Comparison of ENCODE assay signal across 29 cellular contexts in genomic region chr9:27943544-27943943, GRCh38.
"Had no signal": no experiment of that assay in that cellular context is flagged by ENCODE, and none has a peak within 500 bp of the region (broad histone marks: within the 10 kb centered on the region; RNA-seq: fewer than 3 reads in every experiment).

No MANE protein-coding gene starts in this region.

- H3K27ac Mint-ChIP-seq: activated CD4-positive, alpha-beta memory T cell treated with anti-CD3 and anti-CD28 coated beads for 36 hours; activated naive CD8-positive, alpha-beta T cell; activated T-cell treated with anti-CD3 and anti-CD28 coated beads, Interleukin-2, amount 50 U/mL, for 24 hours; activated T-helper 17 cell treated with anti-CD3 and anti-CD28 coated beads, Interleukin-2, amount 50 U/mL, for 72 hours; naive thymus-derived CD8-positive, alpha-beta T cell; progenitor cell of endocrine pancreas; stimulated activated effector memory CD8-positive, alpha-beta T cell treated with anti-CD3 and anti-CD28 coated beads, Interleukin-12 subunit alpha, Interleukin-12 subunit beta, amount 100 ng/mL, for 72 hours; stimulated activated naive CD8-positive, alpha-beta T cell treated with anti-CD3 and anti-CD28 coated beads, Interleukin-15, Interleukin-2, amounts not matched to agents 100 ng/mL and 50 ng/mL, for 24 hours; T-helper 2 cell treated with Interferon-gamma antibody and Interleukin-4, amounts not matched to agents 5 μg/mL and 100 μg/mL, for 36 hours had no signal

- H3K4me3 Mint-ChIP-seq: activated CD4-positive, alpha-beta memory T cell treated with anti-CD3 and anti-CD28 coated beads for 36 hours; activated naive CD8-positive, alpha-beta T cell; activated T-cell treated with anti-CD3 and anti-CD28 coated beads, Interleukin-2, amount 50 U/mL, for 24 hours; activated T-helper 17 cell treated with anti-CD3 and anti-CD28 coated beads, Interleukin-2, amount 50 U/mL, for 72 hours; central memory CD8-positive, alpha-beta T cell; naive thymus-derived CD8-positive, alpha-beta T cell; stimulated activated effector memory CD8-positive, alpha-beta T cell treated with anti-CD3 and anti-CD28 coated beads, Interleukin-12 subunit alpha, Interleukin-12 subunit beta, amount 100 ng/mL, for 72 hours; stimulated activated naive CD8-positive, alpha-beta T cell treated with anti-CD3 and anti-CD28 coated beads, Interleukin-15, Interleukin-2, amounts not matched to agents 100 ng/mL and 50 ng/mL, for 24 hours; T-helper 2 cell treated with Interferon-gamma antibody and Interleukin-4, amounts not matched to agents 5 μg/mL and 100 μg/mL, for 36 hours had no signal

- H3K4me1 ChIP-seq: esophagus muscularis mucosa, foreskin keratinocyte, heart left ventricle, sigmoid colon, uterus had no signal

- H3K27ac ChIP-seq: esophagus muscularis mucosa, foreskin keratinocyte, heart left ventricle, neutrophil, sigmoid colon, thoracic aorta, uterus, VCaP had no signal

- H3K36me3 Mint-ChIP-seq: activated CD4-positive, alpha-beta memory T cell treated with anti-CD3 and anti-CD28 coated beads for 36 hours; activated naive CD8-positive, alpha-beta T cell; naive thymus-derived CD8-positive, alpha-beta T cell; stimulated activated effector memory CD8-positive, alpha-beta T cell treated with anti-CD3 and anti-CD28 coated beads, Interleukin-12 subunit alpha, Interleukin-12 subunit beta, amount 100 ng/mL, for 72 hours had no signal

- H3K27me3 ChIP-seq: esophagus muscularis mucosa, foreskin keratinocyte, heart left ventricle, neutrophil, sigmoid colon, uterus had no signal

- H3K27me3 Mint-ChIP-seq: activated CD4-positive, alpha-beta memory T cell treated with anti-CD3 and anti-CD28 coated beads for 36 hours; activated naive CD8-positive, alpha-beta T cell; activated T-cell treated with anti-CD3 and anti-CD28 coated beads, Interleukin-2, amount 50 U/mL, for 24 hours; activated T-helper 17 cell treated with anti-CD3 and anti-CD28 coated beads, Interleukin-2, amount 50 U/mL, for 72 hours; central memory CD8-positive, alpha-beta T cell; naive thymus-derived CD8-positive, alpha-beta T cell; progenitor cell of endocrine pancreas; stimulated activated naive CD8-positive, alpha-beta T cell treated with anti-CD3 and anti-CD28 coated beads, Interleukin-15, Interleukin-2, amounts not matched to agents 100 ng/mL and 50 ng/mL, for 24 hours had no signal

- H3K4me1 Mint-ChIP-seq: activated T-helper 17 cell treated with anti-CD3 and anti-CD28 coated beads, Interleukin-2, amount 50 U/mL, for 72 hours; central memory CD8-positive, alpha-beta T cell; naive thymus-derived CD8-positive, alpha-beta T cell; stimulated activated effector memory CD8-positive, alpha-beta T cell treated with anti-CD3 and anti-CD28 coated beads, Interleukin-12 subunit alpha, Interleukin-12 subunit beta, amount 100 ng/mL, for 72 hours had no signal

- ATAC-seq: activated CD4-positive, CD25-positive, alpha-beta regulatory T cell treated with anti-CD3 and anti-CD28 coated beads, Interleukin-2, amount 50 U/mL, for 24 hours; activated T-helper 17 cell treated with anti-CD3 and anti-CD28 coated beads, Interleukin-2, amount 50 U/mL, for 72 hours; foreskin keratinocyte; heart left ventricle; naive thymus-derived CD8-positive, alpha-beta T cell; stimulated activated effector memory CD8-positive, alpha-beta T cell treated with anti-CD3 and anti-CD28 coated beads, Interleukin-12 subunit alpha, Interleukin-12 subunit beta, amount 100 ng/mL, for 72 hours had no signal

- H3K9me3 ChIP-seq: esophagus muscularis mucosa, heart left ventricle, neutrophil, sigmoid colon, thoracic aorta, uterus had no signal

- H3K36me3 ChIP-seq: esophagus muscularis mucosa, heart left ventricle, neutrophil, sigmoid colon, thoracic aorta, uterus had no signal

- H3K4me3 ChIP-seq: esophagus muscularis mucosa, heart left ventricle, sigmoid colon, thoracic aorta, uterus had no signal

- DNase-seq: activated CD4-positive, alpha-beta memory T cell treated with anti-CD3 and anti-CD28 coated beads for 36 hours; activated CD4-positive, alpha-beta T cell treated with anti-CD3 and anti-CD28 coated beads for 48 hours; activated CD8-positive, alpha-beta memory T cell treated with anti-CD3 and anti-CD28 coated beads, Interleukin-2, amount 50 U/mL, for 48 hours; activated naive CD4-positive, alpha-beta T cell treated with Interleukin-2 at 50 U/mL for 16 hours; activated T-cell treated with anti-CD3 and anti-CD28 coated beads, Interleukin-2, amount 50 U/mL, for 24 hours; anterior cingulate cortex; dermis blood vessel endothelial cell; effector CD4-positive, alpha-beta T cell; foreskin keratinocyte; heart left ventricle; hypothalamus; naive thymus-derived CD8-positive, alpha-beta T cell; sigmoid colon; small intestine; stimulated activated CD4-positive, alpha-beta T cell treated with anti-CD3 and anti-CD28 coated beads, Interleukin-4, amount 100 ng/mL, for 24 hours; trophoblast cell; uterus had no signal

- H3K9me3 Mint-ChIP-seq: activated CD4-positive, alpha-beta memory T cell treated with anti-CD3 and anti-CD28 coated beads for 36 hours; activated T-helper 17 cell treated with anti-CD3 and anti-CD28 coated beads, Interleukin-2, amount 50 U/mL, for 72 hours; central memory CD8-positive, alpha-beta T cell; T-helper 2 cell treated with Interferon-gamma antibody and Interleukin-4, amounts not matched to agents 5 μg/mL and 100 μg/mL, for 36 hours had no signal
